Comparison of ENCODE assay signal across 8 cellular contexts in genomic region chr19:58520257-58520599, GRCh38. TPM values are rescaled to one million over a fixed set of nuclear protein-coding genes. Genes with fewer than 3 reads are reported as not detected.
DNase-seq lines count a peak whose midpoint lies in the region; ATAC-seq and TF ChIP-seq lines count a peak whose summit lies in the region.

No MANE protein-coding gene starts in this region.

- H3K27me3 ChIP-seq in kidney epithelial cell (ENCODE audit: control insufficient read depth, insufficient read depth, low read length): no peaks in the 10 kb centered on the region
- no peaks in the 10 kb centered on the region for H3K27me3 ChIP-seq in suprapubic skin

- TF ChIP-seq CTCF in kidney epithelial cell (IDR thresholded peaks at IDR 0.05; ENCODE audit: insufficient read depth, low read length, poor library complexity, severe bottlenecking) (no peak), suprapubic skin (IDR thresholded peaks at IDR 0.05) (no peak)

- H3K4me3 Mint-ChIP-seq in T-helper 1 cell treated with Interleukin-12 subunit alpha and Interleukin-12 subunit beta and Interleukin-4 antibody, amounts not matched to agents 30 μg/mL and 1 μg/mL, for 36 hours: peak overlapping the region; percentile 100

- H3K36me3 Mint-ChIP-seq in T-helper 1 cell treated with Interleukin-12 subunit alpha and Interleukin-12 subunit beta and Interleukin-4 antibody, amounts not matched to agents 30 μg/mL and 1 μg/mL, for 36 hours (ENCODE audit: low read depth): peaks cover 14% of the 10 kb centered on the region

- no peak for TF ChIP-seq POLR2A in suprapubic skin (IDR thresholded peaks at IDR 0.05)

- H3K4me3 ChIP-seq in kidney epithelial cell (ENCODE audit: low read depth, low read length) (peak overlapping the region; percentile 92), suprapubic skin (peak overlapping the region; percentile 80)

- WGBS in suprapubic skin: 16% methylated on average over 4 of the region's 7 CpGs

- peak overlapping the region; percentile 97 for H3K27ac Mint-ChIP-seq in T-helper 1 cell treated with Interleukin-12 subunit alpha and Interleukin-12 subunit beta and Interleukin-4 antibody, amounts not matched to agents 30 μg/mL and 1 μg/mL, for 36 hours

- TF ChIP-seq EP300 in suprapubic skin (IDR thresholded peaks at IDR 0.05): no peak

- H3K4me1 Mint-ChIP-seq in T-helper 1 cell treated with Interleukin-12 subunit alpha and Interleukin-12 subunit beta and Interleukin-4 antibody, amounts not matched to agents 30 μg/mL and 1 μg/mL, for 36 hours (ENCODE audit: low read depth): peaks cover 32% of the 10 kb centered on the region

- ATAC-seq in GM19463 (IDR thresholded peaks at IDR 0.05; ENCODE audit: unreplicated experiment): no peak

- H3K27me3 Mint-ChIP-seq in T-helper 1 cell treated with Interleukin-12 subunit alpha and Interleukin-12 subunit beta and Interleukin-4 antibody, amounts not matched to agents 30 μg/mL and 1 μg/mL, for 36 hours (ENCODE audit: low read depth): no peaks in the 10 kb centered on the region

- H3K4me1 ChIP-seq in suprapubic skin: peaks cover 46% of the 10 kb centered on the region

- no peaks in the 10 kb centered on the region for H3K9me3 Mint-ChIP-seq in T-helper 1 cell treated with Interleukin-12 subunit alpha and Interleukin-12 subunit beta and Interleukin-4 antibody, amounts not matched to agents 30 μg/mL and 1 μg/mL, for 36 hours

- H3K36me3 ChIP-seq in kidney epithelial cell (ENCODE audit: control insufficient read depth, insufficient read depth, low read length) (no peaks in the 10 kb centered on the region), suprapubic skin (peaks cover 20% of the 10 kb centered on the region)

- H3K27ac ChIP-seq in angular gyrus (ENCODE audit: low read depth, low read length): peak overlapping the region; percentile 93
- peak overlapping the region; percentile 97 for H3K27ac ChIP-seq in suprapubic skin

- DNase-seq in T-helper 1 cell: no peak
- DNase-seq in kidney epithelial cell (ENCODE audit: low read depth): no peak
- DNase-seq in suprapubic skin (ENCODE audit: low spot score in 2 of 2): no peak
- no peak for DNase-seq in medulla oblongata (ENCODE audit: extremely low spot score)
- no peak for DNase-seq in NCI-H82 (lab: John Stamatoyannopoulos, UW)

- H3K9me3 ChIP-seq in suprapubic skin: no peaks in the 10 kb centered on the region

RNA-seq across cellular contexts. Expression of gene ZBTB45, which starts 0.6 kb away (rescaled TPM):
- total RNA-seq in kidney epithelial cell: 15.6 and 16.2 TPM in 2 replicates
- 10 to 100 TPM in 3 of 4 donors, 1 to 10 TPM in 1; 6.7 to 20.7 (median 15.8) TPM for total RNA-seq in suprapubic skin

RNA-seq across cellular contexts. Expression of gene SLC27A5, which starts 8.4 kb away (rescaled TPM):
- total RNA-seq in kidney epithelial cell (9.2 and 14.1 TPM in 2 replicates), suprapubic skin (10 to 100 TPM in 2 of 4 donors, 1 to 10 TPM in 2; 2.1 to 19.1 (median 10.7) TPM)

RNA-seq across cellular contexts. Expression of gene TRIM28, which starts 23.6 kb away (rescaled TPM):
- 381 and 470 TPM in 2 replicates for total RNA-seq in kidney epithelial cell
- 100 to 1,000 TPM; 334 to 395 (median 360) TPM for total RNA-seq in suprapubic skin

RNA-seq across cellular contexts. Expression of gene CHMP2A, which starts 34.7 kb away (rescaled TPM):
- total RNA-seq in kidney epithelial cell (139 and 154 TPM in 2 replicates), suprapubic skin (100 to 1,000 TPM in 3 of 4 donors, 10 to 100 TPM in 1; 96.1 to 120 (median 103) TPM)

RNA-seq across cellular contexts. Expression of gene UBE2M, which starts 38.2 kb away (rescaled TPM):
- total RNA-seq in kidney epithelial cell (50.3 and 58.2 TPM in 2 replicates), suprapubic skin (10 to 100 TPM; 16.4 to 31.5 (median 21.7) TPM)
